In the genomic region with DNA sequence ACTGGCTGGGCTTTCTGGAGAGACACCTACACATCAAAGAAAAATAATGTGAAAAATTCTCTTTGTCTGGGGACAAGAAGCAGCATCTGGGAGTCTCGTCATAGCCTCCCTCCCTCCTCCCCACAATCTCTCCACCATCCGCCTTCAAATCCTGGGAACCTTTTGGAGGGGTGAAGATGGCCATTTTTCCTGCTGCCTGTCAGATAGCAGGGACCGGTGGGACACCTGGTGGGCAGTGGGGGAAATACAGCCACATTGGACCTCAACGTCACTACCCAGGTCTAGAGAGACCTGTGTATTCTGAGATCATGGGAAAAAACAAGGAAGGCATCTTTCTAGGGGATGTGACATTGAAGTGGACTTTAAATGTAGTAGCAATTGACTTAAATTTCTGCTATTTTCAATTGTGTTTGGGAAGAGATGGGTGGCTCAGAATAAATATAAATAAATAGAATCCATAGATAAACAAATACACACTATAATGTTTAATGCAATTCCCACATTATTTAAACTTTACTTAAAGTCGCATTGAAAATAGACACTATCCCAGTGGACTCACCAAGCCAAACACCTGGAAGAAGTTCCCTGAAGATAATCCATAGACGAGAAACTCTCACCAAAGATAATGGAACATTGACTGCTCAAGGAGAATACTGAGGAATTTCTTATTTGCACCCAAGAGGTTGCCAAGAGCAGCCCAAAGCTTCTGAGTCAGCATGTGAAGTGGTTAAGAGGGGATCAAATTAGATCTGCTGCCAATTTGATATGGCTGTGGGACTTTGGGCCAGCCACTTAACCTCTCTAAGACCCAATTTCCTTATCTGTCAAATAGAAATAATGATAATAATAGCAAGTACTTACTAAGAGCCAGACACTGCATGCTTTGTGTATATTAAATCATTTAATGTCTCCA, we compare ENCODE assay signal across 8 cellular contexts.
DNase-seq lines count a peak whose midpoint lies in the region; ATAC-seq and TF ChIP-seq lines count a peak whose summit lies in the region.

No MANE protein-coding gene starts in this region.

- H3K4me3 Mint-ChIP-seq in activated naive CD4-positive, alpha-beta T cell treated with anti-CD3 and anti-CD28 coated beads, Interleukin-2, amount 10 ng/mL, durations not matched to agents 7 days and 5 days = no peak overlapping the region
- H3K4me3 Mint-ChIP-seq in immature natural killer cell = no peak overlapping the region

- H3K9me3 Mint-ChIP-seq in activated naive CD4-positive, alpha-beta T cell treated with anti-CD3 and anti-CD28 coated beads, Interleukin-2, amount 10 ng/mL, durations not matched to agents 7 days and 5 days = no peaks in the 10 kb centered on the region
- peaks cover 0 to 6% (median 2%) of the 10 kb centered on the region in 6 donors for H3K9me3 Mint-ChIP-seq in immature natural killer cell

- H3K4me3 ChIP-seq in retinal pigment epithelial cell (ENCODE audit: low read length) = no peak overlapping the region

- DNase-seq in DMS 273 treated with DMSO at 0.1 percent for 48 hours (lab: John Stamatoyannopoulos, UW) = peak; percentile 44
- peak; percentile 4 for DNase-seq in NCI-H748 treated with DMSO at 0.1 percent for 48 hours (lab: John Stamatoyannopoulos, UW)
- DNase-seq in activated naive CD4-positive, alpha-beta T cell treated with anti-CD3 and anti-CD28 coated beads, Interleukin-2, amount 10 ng/mL, durations not matched to agents 7 days and 5 days = peak; percentile 56
- peak; percentile 69 for DNase-seq in left cardiac atrium
- DNase-seq in retinal pigment epithelial cell (ENCODE audit: low read depth) = no peak
- DNase-seq in immature natural killer cell = no peak

- H3K4me1 Mint-ChIP-seq in activated naive CD4-positive, alpha-beta T cell treated with anti-CD3 and anti-CD28 coated beads, Interleukin-2, amount 10 ng/mL, durations not matched to agents 7 days and 5 days = no peaks in the 10 kb centered on the region
- no peaks in the 10 kb centered on the region for H3K4me1 Mint-ChIP-seq in immature natural killer cell

- peak overlapping the region; percentile 35 for H3K27ac Mint-ChIP-seq in activated naive CD4-positive, alpha-beta T cell treated with anti-CD3 and anti-CD28 coated beads, Interleukin-2, amount 10 ng/mL, durations not matched to agents 7 days and 5 days
- no peak overlapping the region for H3K27ac Mint-ChIP-seq in immature natural killer cell

- peaks cover 28% of the 10 kb centered on the region for H3K27me3 Mint-ChIP-seq in activated naive CD4-positive, alpha-beta T cell treated with anti-CD3 and anti-CD28 coated beads, Interleukin-2, amount 10 ng/mL, durations not matched to agents 7 days and 5 days
- peaks cover 0 to 5% (median 5%) of the 10 kb centered on the region in 3 donors for H3K27me3 Mint-ChIP-seq in immature natural killer cell (ENCODE audit: low read depth in 3 of 3)

- intact Hi-C loops in left cardiac atrium (cut with DNase I) = no loop called here

- TF ChIP-seq CTCF in retinal pigment epithelial cell (conservative IDR thresholded peaks at IDR 0.05; ENCODE audit: low read depth, low read length) = peak; percentile 94

- ATAC-seq in GM19438 (IDR thresholded peaks at IDR 0.05; ENCODE audit: low read depth, unreplicated experiment) (peak; percentile 83), HG03469 (IDR thresholded peaks at IDR 0.05; ENCODE audit: unreplicated experiment) (peak; percentile 74), left cardiac atrium (peak in 1 of 2 donors; percentile 86)

- CTCF ChIA-PET in activated naive CD4-positive, alpha-beta T cell treated with anti-CD3 and anti-CD28 coated beads, Interleukin-2, amount 10 ng/mL, durations not matched to agents 7 days and 5 days (lab: Charles Lee) = no interaction called here

- no peaks in the 10 kb centered on the region for H3K36me3 Mint-ChIP-seq in activated naive CD4-positive, alpha-beta T cell treated with anti-CD3 and anti-CD28 coated beads, Interleukin-2, amount 10 ng/mL, durations not matched to agents 7 days and 5 days
- H3K36me3 Mint-ChIP-seq in immature natural killer cell = no peaks in the 10 kb centered on the region

Comparison
In these comparisons a context has a peak if more than half of its experiments do, and no peak if none do; other contexts are left out.
1. DNase-seq: peak in DMS 273 treated with DMSO at 0.1 percent for 48 hours (single experiment), NCI-H748 treated with DMSO at 0.1 percent for 48 hours (single experiment), activated naive CD4-positive, alpha-beta T cell treated with anti-CD3 and anti-CD28 coated beads, Interleukin-2, amount 10 ng/mL, durations not matched to agents 7 days and 5 days (single experiment) and left cardiac atrium (single experiment); none in retinal pigment epithelial cell (single experiment) and immature natural killer cell (0 of 3).